Comparison of ENCODE assay signal across 8 cellular contexts in the genomic region with DNA sequence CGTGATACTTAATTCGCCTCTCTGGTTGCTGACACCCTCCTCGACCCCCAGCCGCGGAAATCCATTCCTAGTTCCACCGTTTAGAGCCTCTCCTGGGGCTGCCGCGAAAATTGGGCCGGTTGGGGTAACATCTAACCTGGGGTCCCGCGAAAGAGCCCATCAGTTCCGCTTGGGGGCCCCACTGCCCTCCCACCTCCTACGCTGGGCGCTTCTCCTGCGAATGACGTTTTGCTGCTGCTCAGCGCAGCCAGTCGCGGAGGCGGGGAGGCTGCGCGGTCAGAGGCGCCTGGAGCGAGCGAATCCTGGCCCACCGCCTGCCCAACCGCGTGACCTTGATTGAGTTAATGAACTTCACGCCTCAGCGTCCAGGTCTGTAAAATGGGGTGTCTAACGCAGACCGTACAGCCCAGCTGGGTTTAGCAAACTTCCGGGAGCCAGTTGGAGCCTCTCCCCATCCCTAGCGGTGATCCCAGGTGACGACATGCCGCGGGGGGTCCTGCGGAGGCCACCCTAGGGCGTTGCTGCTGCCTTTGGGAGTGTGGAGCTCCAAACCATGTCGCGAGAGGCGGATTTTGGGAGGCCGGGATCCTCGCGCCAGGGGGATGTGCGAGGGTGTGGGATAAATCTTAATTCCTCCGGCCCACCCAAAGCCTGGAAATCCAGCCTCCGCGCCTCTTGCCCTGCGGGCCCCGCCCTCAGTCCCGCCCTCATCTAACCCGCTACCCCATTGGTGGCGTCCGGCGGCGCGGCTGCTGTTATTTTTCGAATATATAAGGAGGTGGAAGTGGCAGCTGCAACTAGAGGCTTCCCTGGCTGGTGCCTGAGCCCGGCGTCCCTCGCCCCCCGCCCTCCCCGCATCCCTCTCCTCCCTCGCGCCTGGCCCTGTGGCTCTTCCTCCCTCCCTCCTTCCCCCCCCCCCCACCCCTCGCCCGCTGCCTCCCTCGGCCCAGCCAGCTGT. TPM values are rescaled to one million over a fixed set of nuclear protein-coding genes. Genes with fewer than 3 reads are reported as not detected.
A peak's percentile ranks its signal among the peaks of the same experiment; 100 is the strongest.
DNase-seq lines count a peak whose midpoint lies in the region; ATAC-seq, FAIRE-seq and TF ChIP-seq lines count a peak whose summit lies in the region.

A gene (plus strand): TSS at position 800 of the 958 bp plus-strand sequence. CDS start 222 bp downstream, outside the sequence.

- H3K4me3 ChIP-seq in heart right ventricle = peak within 1 kb of the TSS; percentile 47 to 92 (median 70)

- H3K9me3 ChIP-seq in heart right ventricle = no peaks in the 10 kb centered on the region

- TF ChIP-seq POLR2A in GM12891 (IDR thresholded peaks at IDR 0.05; ENCODE audit: low read depth, low read length) = peak; percentile 46

- peaks cover 0 to 28% (median 0%) of the 10 kb centered on the region in 9 donors for H3K36me3 ChIP-seq in heart right ventricle

- TF ChIP-seq CTCF in heart right ventricle (IDR thresholded peaks at IDR 0.05) (peak in 6 of 9 donors; percentile 19 to 44 (median 40)), progenitor cell of endocrine pancreas (IDR thresholded peaks at IDR 0.05; ENCODE audit: unreplicated experiment) (peak; percentile 54)

- H3K4me1 ChIP-seq in heart right ventricle = peaks cover 0 to 54% (median 20%) of the 10 kb centered on the region in 9 donors

- no peak within 1 kb of the TSS for H3K27ac ChIP-seq in adipose tissue (ENCODE audit: low read depth, low read length)
- H3K27ac ChIP-seq in heart right ventricle = peak within 1 kb of the TSS; percentile 89 to 98 (median 96)

- WGBS in adipose tissue, 3 donors = 1 to 3% (median 1%) methylated on average over 64 to 68 of the region's 69 CpGs
- 3% methylated on average over 60 to 67 of the region's 69 CpGs for WGBS in heart right ventricle, 2 donors

- peak; percentile 66 for ATAC-seq in HG02884 (IDR thresholded peaks at IDR 0.05; ENCODE audit: unreplicated experiment)
- ATAC-seq in heart right ventricle = peak; percentile 90 to 96 (median 96)

- DNase-seq in GM12891 (ENCODE audit: insufficient read length, low spot score) = peak; percentile 91
- DNase-seq in NCI-H146 treated with DMSO at 0.1 percent for 48 hours (lab: John Stamatoyannopoulos, UW; ENCODE audit: unreplicated experiment) = peak; percentile 93
- peak; percentile 80 to 91 (median 86) for DNase-seq in T-helper 1 cell
- DNase-seq in heart right ventricle = peak; percentile 93
- DNase-seq in progenitor cell of endocrine pancreas (ENCODE audit: low spot score, unreplicated experiment) = peak; percentile 75
- DNase-seq in ureter (ENCODE audit: low spot score) = peak; percentile 95

- no peaks in the 10 kb centered on the region for H3K9me3 Mint-ChIP-seq in progenitor cell of endocrine pancreas (ENCODE audit: low read depth)

- no peaks in the 10 kb centered on the region for H3K27me3 ChIP-seq in heart right ventricle

- peaks cover 35% of the 10 kb centered on the region for H3K4me1 Mint-ChIP-seq in progenitor cell of endocrine pancreas (ENCODE audit: low read depth)

- no peaks in the 10 kb centered on the region for H3K36me3 Mint-ChIP-seq in progenitor cell of endocrine pancreas (ENCODE audit: insufficient read depth)

- H3K27ac Mint-ChIP-seq in progenitor cell of endocrine pancreas = peak within 1 kb of the TSS; percentile 93

- peak; percentile 96 for FAIRE-seq in GM12891 (lab: Jason Lieb, UNC)

- H3K27me3 Mint-ChIP-seq in progenitor cell of endocrine pancreas = no peaks in the 10 kb centered on the region

- H3K4me3 Mint-ChIP-seq in progenitor cell of endocrine pancreas (ENCODE audit: low read depth) = peak within 1 kb of the TSS; percentile 84

- intact Hi-C loops in heart right ventricle (cut with DNase I) = loop anchor here in 2 of 10 donors (2.0 kb wide), 2 partner anchors 15 to 21 kb away; no protein-coding TSS in a partner anchor

TF ChIP-seq in GM12891, 5 proteins besides CTCF, POLR2A, EP300 and RAD21:
- TF ChIP-seq TAF1 (IDR thresholded peaks at IDR 0.05; ENCODE audit: low read depth, low read length) (peak; percentile 41; the same call in 1 of the 2 replicates), POU2F2 (IDR thresholded peaks at IDR 0.05; ENCODE audit: low read depth, low read length) (no peak), POLR2AphosphoS5 (IDR thresholded peaks at IDR 0.05; ENCODE audit: low read depth, low read length) (no peak), PAX5 (IDR thresholded peaks at IDR 0.05; ENCODE audit: insufficient read depth, low read length, severe bottlenecking) (peak; percentile 43)

RNA-seq across cellular contexts. Expression of the gene that starts here (rescaled TPM):
- 20.1 TPM for polyA plus RNA-seq in GM12891 (2012; ENCODE audit: low read depth, missing spikeins)
- polyA plus RNA-seq in adipose tissue (10 to 100 TPM in 2 of 3 donors, 1 to 10 TPM in 1; 6.6 to 33.5 (median 12.9) TPM), heart right ventricle (10 to 100 TPM; 12.6 to 15.9 TPM)
- total RNA-seq in heart right ventricle (10 to 100 TPM in 2 of 10 donors, 1 to 10 TPM in 8; 2.8 to 17.3 (median 5.0) TPM), progenitor cell of endocrine pancreas (36.7 and 37.6 TPM in 2 replicates), ureter (16.6 TPM)
